ENCODE assay signal across 1 cellular context in the genomic region with DNA sequence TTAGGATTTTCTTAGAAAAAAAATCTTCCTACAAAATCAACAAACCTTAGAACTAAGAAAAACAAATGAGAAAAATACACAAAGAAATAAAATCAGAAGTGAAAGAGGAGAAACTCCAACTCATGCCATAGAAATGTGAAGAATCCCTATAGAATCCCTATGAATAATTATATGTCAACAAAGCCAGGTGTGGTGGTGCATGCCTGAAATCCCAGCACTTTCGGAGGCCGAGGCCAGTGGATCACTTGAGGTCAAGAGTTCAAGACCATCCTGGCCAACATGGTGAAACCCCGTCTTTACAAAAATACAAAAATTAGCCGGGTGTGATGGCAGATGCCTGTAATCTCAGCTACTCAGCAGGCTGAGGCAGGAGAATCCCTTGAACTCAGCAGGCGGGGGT.
A peak's percentile ranks its signal among the peaks of the same experiment; 100 is the strongest.
TF ChIP-seq lines count a peak whose summit lies in the region.

No MANE protein-coding gene starts in this region.

TF ChIP-seq in HepG2, 621 proteins besides CTCF, POLR2A, EP300 and RAD21 (continued from another document):
- TF ChIP-seq FOXA3 (CRISPR knock-in tag; IDR thresholded peaks at IDR 0.05) (peak; percentile 15; the same call in 1 of the 2 replicates), KMT2A (CRISPR knock-in tag; IDR thresholded peaks at IDR 0.05) (no peak), CBX5 (CRISPR knock-in tag; IDR thresholded peaks at IDR 0.05; ENCODE audit: borderline replicate concordance) (no peak), TEAD3 (CRISPR knock-in tag; optimal IDR thresholded peaks at IDR 0.05; ENCODE audit: borderline replicate concordance) (peak; percentile 45), ZNF230 (CRISPR knock-in tag; IDR thresholded peaks at IDR 0.05) (no peak), ZSCAN12 (CRISPR knock-in tag; IDR thresholded peaks at IDR 0.05) (no peak), ZZZ3 (CRISPR knock-in tag; IDR thresholded peaks at IDR 0.05; ENCODE audit: borderline replicate concordance) (no peak), POLR2AphosphoS2 (IDR thresholded peaks at IDR 0.05; ENCODE audit: low read depth, low read length) (no peak), KLF16 (CRISPR knock-in tag; IDR thresholded peaks at IDR 0.05) (no peak), FOXA1 (IDR thresholded peaks at IDR 0.05) (0 out of 2 replicates have a peak, but pooled peaks have one; percentile 12), FOXA1 (CRISPR knock-in tag; IDR thresholded peaks at IDR 0.05) (peak; percentile 38), ATRX (CRISPR knock-in tag; IDR thresholded peaks at IDR 0.05; ENCODE audit: borderline replicate concordance) (no peak), HNRNPL (IDR thresholded peaks at IDR 0.05; ENCODE audit: low read depth, low read length) (no peak), ZNF12 (CRISPR knock-in tag; IDR thresholded peaks at IDR 0.05) (no peak), NPAS2 (CRISPR knock-in tag; IDR thresholded peaks at IDR 0.05; ENCODE audit: borderline replicate concordance) (no peak), ZSCAN21 (CRISPR knock-in tag; IDR thresholded peaks at IDR 0.05; ENCODE audit: borderline replicate concordance) (no peak), TSC22D2 (CRISPR knock-in tag; IDR thresholded peaks at IDR 0.05; ENCODE audit: borderline replicate concordance) (no peak), ZFP37 (CRISPR knock-in tag; IDR thresholded peaks at IDR 0.05; ENCODE audit: borderline replicate concordance) (no peak), ZKSCAN5 (CRISPR knock-in tag; IDR thresholded peaks at IDR 0.05) (no peak), ZNF136 (CRISPR knock-in tag; IDR thresholded peaks at IDR 0.05; ENCODE audit: low read depth) (no peak), RBM22 (optimal IDR thresholded peaks at IDR 0.05; ENCODE audit: low read length) (no peak), ZNF777 (CRISPR knock-in tag; IDR thresholded peaks at IDR 0.05) (no peak), TRIM24 (CRISPR knock-in tag; IDR thresholded peaks at IDR 0.05) (no peak)
- TF ChIP-seq, protein P1, sequence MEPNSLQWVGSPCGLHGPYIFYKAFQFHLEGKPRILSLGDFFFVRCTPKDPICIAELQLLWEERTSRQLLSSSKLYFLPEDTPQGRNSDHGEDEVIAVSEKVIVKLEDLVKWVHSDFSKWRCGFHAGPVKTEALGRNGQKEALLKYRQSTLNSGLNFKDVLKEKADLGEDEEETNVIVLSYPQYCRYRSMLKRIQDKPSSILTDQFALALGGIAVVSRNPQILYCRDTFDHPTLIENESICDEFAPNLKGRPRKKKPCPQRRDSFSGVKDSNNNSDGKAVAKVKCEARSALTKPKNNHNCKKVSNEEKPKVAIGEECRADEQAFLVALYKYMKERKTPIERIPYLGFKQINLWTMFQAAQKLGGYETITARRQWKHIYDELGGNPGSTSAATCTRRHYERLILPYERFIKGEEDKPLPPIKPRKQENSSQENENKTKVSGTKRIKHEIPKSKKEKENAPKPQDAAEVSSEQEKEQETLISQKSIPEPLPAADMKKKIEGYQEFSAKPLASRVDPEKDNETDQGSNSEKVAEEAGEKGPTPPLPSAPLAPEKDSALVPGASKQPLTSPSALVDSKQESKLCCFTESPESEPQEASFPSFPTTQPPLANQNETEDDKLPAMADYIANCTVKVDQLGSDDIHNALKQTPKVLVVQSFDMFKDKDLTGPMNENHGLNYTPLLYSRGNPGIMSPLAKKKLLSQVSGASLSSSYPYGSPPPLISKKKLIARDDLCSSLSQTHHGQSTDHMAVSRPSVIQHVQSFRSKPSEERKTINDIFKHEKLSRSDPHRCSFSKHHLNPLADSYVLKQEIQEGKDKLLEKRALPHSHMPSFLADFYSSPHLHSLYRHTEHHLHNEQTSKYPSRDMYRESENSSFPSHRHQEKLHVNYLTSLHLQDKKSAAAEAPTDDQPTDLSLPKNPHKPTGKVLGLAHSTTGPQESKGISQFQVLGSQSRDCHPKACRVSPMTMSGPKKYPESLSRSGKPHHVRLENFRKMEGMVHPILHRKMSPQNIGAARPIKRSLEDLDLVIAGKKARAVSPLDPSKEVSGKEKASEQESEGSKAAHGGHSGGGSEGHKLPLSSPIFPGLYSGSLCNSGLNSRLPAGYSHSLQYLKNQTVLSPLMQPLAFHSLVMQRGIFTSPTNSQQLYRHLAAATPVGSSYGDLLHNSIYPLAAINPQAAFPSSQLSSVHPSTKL (CRISPR knock-in tag; IDR thresholded peaks at IDR 0.05), result peak; percentile 32; the same call in 1 of the 2 replicates
- TF ChIP-seq, protein P2, sequence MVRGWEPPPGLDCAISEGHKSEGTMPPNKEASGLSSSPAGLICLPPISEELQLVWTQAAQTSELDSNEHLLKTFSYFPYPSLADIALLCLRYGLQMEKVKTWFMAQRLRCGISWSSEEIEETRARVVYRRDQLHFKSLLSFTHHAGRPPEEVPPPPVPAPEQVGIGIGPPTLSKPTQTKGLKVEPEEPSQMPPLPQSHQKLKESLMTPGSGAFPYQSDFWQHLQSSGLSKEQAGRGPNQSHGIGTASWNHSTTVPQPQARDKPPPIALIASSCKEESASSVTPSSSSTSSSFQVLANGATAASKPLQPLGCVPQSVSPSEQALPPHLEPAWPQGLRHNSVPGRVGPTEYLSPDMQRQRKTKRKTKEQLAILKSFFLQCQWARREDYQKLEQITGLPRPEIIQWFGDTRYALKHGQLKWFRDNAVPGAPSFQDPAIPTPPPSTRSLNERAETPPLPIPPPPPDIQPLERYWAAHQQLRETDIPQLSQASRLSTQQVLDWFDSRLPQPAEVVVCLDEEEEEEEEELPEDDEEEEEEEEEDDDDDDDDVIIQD (CRISPR knock-in tag; IDR thresholded peaks at IDR 0.05; ENCODE audit: low read depth), result peak; percentile 50; the same call in 1 of the 2 replicates
- TF ChIP-seq, protein P3, sequence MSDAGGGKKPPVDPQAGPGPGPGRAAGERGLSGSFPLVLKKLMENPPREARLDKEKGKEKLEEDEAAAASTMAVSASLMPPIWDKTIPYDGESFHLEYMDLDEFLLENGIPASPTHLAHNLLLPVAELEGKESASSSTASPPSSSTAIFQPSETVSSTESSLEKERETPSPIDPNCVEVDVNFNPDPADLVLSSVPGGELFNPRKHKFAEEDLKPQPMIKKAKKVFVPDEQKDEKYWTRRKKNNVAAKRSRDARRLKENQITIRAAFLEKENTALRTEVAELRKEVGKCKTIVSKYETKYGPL (CRISPR knock-in tag; IDR thresholded peaks at IDR 0.05), result no peak
TF ChIP-seq in HepG2: peak in this region for 7.
